In genomic region chr11:22786475-22786874, GRCh38 we compare ENCODE assay signal across 1 cellular context.
A peak's percentile ranks its signal among the peaks of the same experiment; 100 is the strongest.
TF ChIP-seq lines count a peak whose summit lies in the region.

No MANE protein-coding gene starts in this region.

TF ChIP-seq in GM12878, 131 proteins besides CTCF, POLR2A, EP300 and RAD21 (continued from another document):
- peak; percentile 52; the same call in 1 of the 2 replicates for TF ChIP-seq ATF2 (IDR thresholded peaks at IDR 0.05; ENCODE audit: low read length)
